Comparison of ENCODE assay signal across 8 cellular contexts in genomic region chr15:75453703-75454470, GRCh38. TPM values are rescaled to one million over a fixed set of nuclear protein-coding genes. Genes with fewer than 3 reads are reported as not detected.
A peak's percentile ranks its signal among the peaks of the same experiment; 100 is the strongest.
DNase-seq lines count a peak whose midpoint lies in the region; ATAC-seq and TF ChIP-seq lines count a peak whose summit lies in the region.

No MANE protein-coding gene starts in this region.

- H3K9ac ChIP-seq in IMR-90 (ENCODE audit: low read depth, low read length) = peak overlapping the region; percentile 74

- H4K91ac ChIP-seq in IMR-90 (ENCODE audit: insufficient read depth, low read depth, low read length) = peak overlapping the region; percentile 91

- peaks cover 11 to 30% of the 10 kb centered on the region in 2 experiments; a peak in 3 of 4 replicates for H3K79me1 ChIP-seq in IMR-90 (ENCODE audit: low read depth in 1 of 2, low read length in 2 of 2)

- H3K9me3 ChIP-seq in IMR-90 (ENCODE audit: control insufficient read depth, insufficient read depth, low read length) = no peaks in the 10 kb centered on the region
- H3K9me3 ChIP-seq in OCI-LY7 (ENCODE audit: low read length) = no peaks in the 10 kb centered on the region

- POLR2A ChIA-PET in IMR-90 (lab: Charles Lee; ENCODE audit: unreplicated experiment) = interaction anchor here (0.5 to 0.8 kb wide), 2 partner anchors 31 to 195 kb away, joined by 5 to 12 read pairs; no protein-coding TSS in a partner anchor
- POLR2A ChIA-PET in OCI-LY7 (lab: Charles Lee) = interaction anchor here (0.6 to 4.7 kb wide), 14 partner anchors 8 to 253 kb away, joined by 3 to 29 read pairs (median 4); partner anchors contain the start of genes IMP3, MAN2C1, PTPN9 and SNUPN

- H3K14ac ChIP-seq in IMR-90 (replicated peaks; ENCODE audit: low read depth, low read length) = peak overlapping the region; percentile 85

- H2BK20ac ChIP-seq in IMR-90 (ENCODE audit: low read depth, low read length) = no peak overlapping the region

- BruUV-seq in IMR-90 (replicated peaks; lab: Mats Ljungman, UMichigan) = no TSS peak
- no TSS peak for BruUV-seq in OCI-LY7 (replicated peaks; lab: Mats Ljungman, UMichigan)

- H3K27ac ChIP-seq in IMR-90 (ENCODE audit: insufficient read depth, low read length) (peak overlapping the region; percentile 85), OCI-LY7 (ENCODE audit: low read depth, low read length, poor library complexity, severe bottlenecking) (peak overlapping the region; percentile 96)

- H2BK15ac ChIP-seq in IMR-90 (ENCODE audit: low read depth, low read length) = peak overlapping the region; percentile 30; the same call in 1 of the 3 replicates

- H2AK5ac ChIP-seq in IMR-90 (ENCODE audit: low read depth, low read length) = peak overlapping the region; percentile 79

- H4K20me1 ChIP-seq in IMR-90 (ENCODE audit: insufficient read depth, low read length) = peaks cover 28% of the 10 kb centered on the region
- H4K20me1 ChIP-seq in OCI-LY7 (ENCODE audit: insufficient read depth, low read length) = peaks cover 14% of the 10 kb centered on the region

- peak overlapping the region; percentile 95 for H2AK9ac ChIP-seq in IMR-90 (replicated peaks; ENCODE audit: low read depth, low read length, poor library complexity)

- peak overlapping the region; percentile 81 for H3K4ac ChIP-seq in IMR-90 (ENCODE audit: low read depth, low read length)

- in situ Hi-C loops in IMR-90 (cut with MboI; ENCODE audit: low sequenced_read_pairs) = no loop called here

- DNase-seq in DMS114 treated with DMSO at 0.1 percent for 48 hours (lab: John Stamatoyannopoulos, UW; ENCODE audit: unreplicated experiment) (peak; percentile 100), IMR-90 (peak; percentile 100), OCI-LY7 (ENCODE audit: low spot score) (peak; percentile 100), activated T-cell treated with anti-CD3 and anti-CD28 coated beads for 4 hours (peak; percentile 93), epidermal melanocyte (ENCODE audit: insufficient read length, low spot score) (peak; percentile 88), midbrain (lab: John Stamatoyannopoulos, UW) (peak; percentile 100)
- DNase-seq in stimulated activated CD8-positive, alpha-beta memory T cell treated with anti-CD3 and anti-CD28 coated beads, Interleukin-15, amount 100 ng/mL, for 48 hours (ENCODE audit: low read depth in 2 of 2) = peak; percentile 95 to 96

- H3K79me2 ChIP-seq in OCI-LY7 (ENCODE audit: insufficient read depth, low read depth, low read length) = peaks cover 21% of the 10 kb centered on the region

- H3K56ac ChIP-seq in IMR-90 (ENCODE audit: extremely low read depth, insufficient read depth, low read length) = peak overlapping the region; percentile 91

- peaks cover 11% of the 10 kb centered on the region for H3K4me1 ChIP-seq in IMR-90 (ENCODE audit: control insufficient read depth, insufficient read depth, low read length)
- peaks cover 25% of the 10 kb centered on the region for H3K4me1 ChIP-seq in OCI-LY7 (ENCODE audit: insufficient read depth, low read length, poor library complexity, severe bottlenecking)

- H3K4me3 ChIP-seq in IMR-90 (ENCODE audit: insufficient read depth, low read depth, low read length) (peak overlapping the region; percentile 60), OCI-LY7 (ENCODE audit: low read depth, low read length, poor library complexity, severe bottlenecking) (peak overlapping the region; percentile 97)

- 1% methylated on average over 12 of the region's 57 CpGs; no CpG with 5 or more reads in 1 of the 2 experiments for WGBS in IMR-90 (ENCODE audit: extremely low coverage in 2 of 2, insufficient read length in 1 of 2), 2 experiments

- peak overlapping the region; percentile 94 for H3K4me2 ChIP-seq in IMR-90 (ENCODE audit: low read depth, low read length)
- H3K4me2 ChIP-seq in OCI-LY7 (ENCODE audit: low read length) = peak overlapping the region; percentile 88

- no peaks in the 10 kb centered on the region for H3K36me3 ChIP-seq in IMR-90 (ENCODE audit: control insufficient read depth, insufficient read depth, low read length)
- no peaks in the 10 kb centered on the region for H3K36me3 ChIP-seq in OCI-LY7 (ENCODE audit: insufficient read depth, low read length)

- peak overlapping the region; percentile 3 for H3K18ac ChIP-seq in IMR-90 (ENCODE audit: low read depth, low read length)

- intact Hi-C loops in IMR-90 (cut with micrococcal nuclease) = loop anchor here (5.0 to 10.0 kb wide), 2 partner anchors 183 to 429 kb away; partner anchors contain the start of gene PPCDC
- intact Hi-C loops in OCI-LY7 (cut with micrococcal nuclease; ENCODE audit: unreplicated experiment) = loop anchor here (2.0 to 5.0 kb wide), 4 partner anchors 171 to 667 kb away; partner anchors contain the start of genes C15orf39, IMP3 and SNUPN

- TF ChIP-seq RAD21 in IMR-90 (IDR thresholded peaks at IDR 0.05; ENCODE audit: low read length) = no peak

- H3K9me1 ChIP-seq in IMR-90 (ENCODE audit: insufficient read depth, low read length) = peaks cover 3% of the 10 kb centered on the region; the same call in 1 of the 2 replicates

- CTCF ChIA-PET in IMR-90 (lab: Yijun Ruan, JAX) (interaction anchor here (0.6 to 0.9 kb wide), 2 partner anchors 30 to 32 kb away, joined by 3 to 4 read pairs; no protein-coding TSS in a partner anchor), OCI-LY7 (lab: Charles Lee; ENCODE audit: unreplicated experiment) (interaction anchor here (0.6 kb wide), 2 partner anchors 106 to 449 kb away, joined by 4 read pairs; no protein-coding TSS in a partner anchor)

- H2AFZ ChIP-seq in IMR-90 (replicated peaks; ENCODE audit: low read length, poor library complexity) (peak overlapping the region; percentile 91), OCI-LY7 (ENCODE audit: low read length) (peak overlapping the region; percentile 29; the same call in 1 of the 2 replicates)

- H3K23ac ChIP-seq in IMR-90 (ENCODE audit: low read depth, low read length) = peak overlapping the region; percentile 77

- peak overlapping the region; percentile 89 for H2BK5ac ChIP-seq in IMR-90 (ENCODE audit: low read depth, low read length, poor library complexity, severe bottlenecking)

- H4K5ac ChIP-seq in IMR-90 (ENCODE audit: low read depth, low read length) = peak overlapping the region; percentile 29

- no peaks in the 10 kb centered on the region for H3K27me3 ChIP-seq in IMR-90 (ENCODE audit: control insufficient read depth, insufficient read depth, low read length)

- H2BK120ac ChIP-seq in IMR-90 (ENCODE audit: low read depth, low read length) = peak overlapping the region; percentile 12

- ATAC-seq in GM21528 (IDR thresholded peaks at IDR 0.05; ENCODE audit: low FRiP score, unreplicated experiment) (peak; percentile 34), IMR-90 (ENCODE audit: low read depth) (peak; percentile 36)

- dilution Hi-C loops in IMR-90 (cut with HindIII; ENCODE audit: low sequenced_read_pairs, unreplicated experiment) = no loop called here

- H4K8ac ChIP-seq in IMR-90 (ENCODE audit: low read depth in 2 of 2, low read length in 2 of 2) = peak overlapping the region; percentile 79 to 85

- TF ChIP-seq CTCF in IMR-90 (conservative IDR thresholded peaks at IDR 0.05; ENCODE audit: low read depth, low read length) = no peak
- TF ChIP-seq CTCF in OCI-LY7 (conservative IDR thresholded peaks at IDR 0.05; ENCODE audit: low read length) = no peak

- peak; percentile 72 for TF ChIP-seq POLR2A in IMR-90 (IDR thresholded peaks at IDR 0.05; ENCODE audit: low read depth, low read length)

- H3K9me2 ChIP-seq in OCI-LY7 (ENCODE audit: insufficient read depth, low read length) = no peaks in the 10 kb centered on the region

TF ChIP-seq in IMR-90, 13 proteins besides CTCF, POLR2A, EP300 and RAD21:
- TF ChIP-seq MAFK (IDR thresholded peaks at IDR 0.05; ENCODE audit: low read depth, low read length) (no peak), CEBPB (IDR thresholded peaks at IDR 0.05; ENCODE audit: low read depth, low read length) (peak; percentile 93), FOS (IDR thresholded peaks at IDR 0.05; ENCODE audit: low read depth, low read length) (no peak), ELK1 (IDR thresholded peaks at IDR 0.05; ENCODE audit: borderline replicate concordance, low read depth, low read length) (no peak), MAZ (IDR thresholded peaks at IDR 0.05; ENCODE audit: borderline replicate concordance, low read depth, low read length) (peak; percentile 87; the same call in 1 of the 2 replicates), MXI1 (IDR thresholded peaks at IDR 0.05; ENCODE audit: borderline replicate concordance, low read depth, low read length) (peak; percentile 96)

RNA-seq across cellular contexts. Expression of gene SIN3A, which starts 2.4 kb away (rescaled TPM):
- total RNA-seq in IMR-90 (2012; rRNA removed) = 25.6 and 31.5 TPM in 2 replicates
- 21.2 and 25.3 TPM in 2 replicates for polyA plus RNA-seq in IMR-90 (2012; rRNA removed)
- polyA plus RNA-seq in IMR-90 (2012; cell fraction: cytosol; rRNA removed) = 7.2 and 17.1 TPM in 2 replicates
- 18.9 and 20.8 TPM in 2 replicates for polyA plus RNA-seq in IMR-90 (2012; cell fraction: nucleus; rRNA removed; ENCODE audit: low replicate concordance)
- 38.4 and 44.2 TPM in 2 replicates for total RNA-seq in OCI-LY7 (2014; rRNA removed; shearing (Covaris generic))
- total RNA-seq in OCI-LY7 (2022) = 103 and 112 TPM in 2 replicates

Comparison
In these comparisons a context has a peak if more than half of its experiments do, and no peak if none do; other contexts are left out.
1. Peak in every context shown above with its lines: DNase-seq, ATAC-seq, H3K4me3 ChIP-seq and H3K27ac ChIP-seq.